In genomic region chr21:35579520-35580293, GRCh38 we compare ENCODE assay signal across 1 cellular context.
TF ChIP-seq lines count a peak whose summit lies in the region.

No MANE protein-coding gene starts in this region.

TF ChIP-seq in IMR-90, 13 proteins besides CTCF, POLR2A, EP300 and RAD21:
- TF ChIP-seq MAFK (IDR thresholded peaks at IDR 0.05; ENCODE audit: low read depth, low read length), result 0 out of 2 replicates have a peak, but pooled peaks have one; percentile 25
- no peak for TF ChIP-seq USF2 (IDR thresholded peaks at IDR 0.05; ENCODE audit: low read depth, low read length)
- TF ChIP-seq FOS (IDR thresholded peaks at IDR 0.05; ENCODE audit: low read depth, low read length), result no peak
- TF ChIP-seq MXI1 (IDR thresholded peaks at IDR 0.05; ENCODE audit: borderline replicate concordance, low read depth, low read length), result no peak
- no peak for TF ChIP-seq CHD1 (IDR thresholded peaks at IDR 0.05; ENCODE audit: low read depth, low read length)
- TF ChIP-seq NFE2L2 (IDR thresholded peaks at IDR 0.05; ENCODE audit: low read depth, low read length), result no peak
- TF ChIP-seq BHLHE40 (IDR thresholded peaks at IDR 0.05; ENCODE audit: low read depth, low read length), result no peak
- TF ChIP-seq RCOR1 (IDR thresholded peaks at IDR 0.05; ENCODE audit: insufficient replicate concordance, low read length), result no peak
- no peak for TF ChIP-seq SMC3 (IDR thresholded peaks at IDR 0.05; ENCODE audit: low read depth, low read length)
